Comparison of ENCODE assay signal across 8 cellular contexts in genomic region chr11:120801801-120802689, GRCh38.
DNase-seq lines count a peak whose midpoint lies in the region; ATAC-seq and TF ChIP-seq lines count a peak whose summit lies in the region.

No MANE protein-coding gene starts in this region.

- WGBS in smooth muscle cell (ENCODE audit: low lambda C conversion rate): 33% methylated on average over 9 of the region's 9 CpGs

- H3K9ac ChIP-seq in smooth muscle cell (ENCODE audit: low read depth): no peak overlapping the region

- H3K4me2 ChIP-seq in smooth muscle cell: no peak overlapping the region

- no peak overlapping the region for H2AFZ ChIP-seq in smooth muscle cell (ENCODE audit: low read depth)

- TF ChIP-seq CTCF in astrocyte of the cerebellum (IDR thresholded peaks at IDR 0.05; ENCODE audit: low read depth, low read length, missing control alignments): peak; percentile 96
- TF ChIP-seq CTCF in smooth muscle cell (IDR thresholded peaks at IDR 0.05; ENCODE audit: borderline replicate concordance, insufficient read depth, poor library complexity, severe bottlenecking): peak; percentile 94

- H3K4me1 ChIP-seq in smooth muscle cell (ENCODE audit: low read depth): peaks cover 3% of the 10 kb centered on the region

- H3F3A ChIP-seq in smooth muscle cell (ENCODE audit: low read depth): no peaks in the 10 kb centered on the region

- no peaks in the 10 kb centered on the region for H4K20me1 ChIP-seq in smooth muscle cell (ENCODE audit: low read depth)

- DNase-seq in EL (peak; percentile 41), KBM-7 (peak; percentile 32), SK-MEL-5 (ENCODE audit: low read depth, low spot score) (peak; percentile 47), astrocyte of the cerebellum (ENCODE audit: low read depth) (peak; percentile 31), iPS DF 4.7 (ENCODE audit: extremely low read depth, low spot score) (peak; percentile 30), smooth muscle cell (lab: John Stamatoyannopoulos, UW; ENCODE audit: unreplicated experiment) (peak; percentile 10)

- no peaks in the 10 kb centered on the region for H3K79me2 ChIP-seq in smooth muscle cell (ENCODE audit: low read depth)

- peaks cover 22% of the 10 kb centered on the region for H3K27me3 ChIP-seq in smooth muscle cell (ENCODE audit: low read depth)

- ATAC-seq in GM19023 (IDR thresholded peaks at IDR 0.05; ENCODE audit: unreplicated experiment): no peak
- ATAC-seq in HG02588 (IDR thresholded peaks at IDR 0.05; ENCODE audit: unreplicated experiment): no peak

- H3K4me3 ChIP-seq in astrocyte of the cerebellum (ENCODE audit: low read depth, low read length): no peak overlapping the region
- no peak overlapping the region for H3K4me3 ChIP-seq in smooth muscle cell

- H3K9me3 ChIP-seq in smooth muscle cell (replicated peaks; ENCODE audit: low read depth): no peaks in the 10 kb centered on the region

- H3K27ac ChIP-seq in smooth muscle cell (ENCODE audit: low read depth): no peak overlapping the region

- no peaks in the 10 kb centered on the region for H3K36me3 ChIP-seq in smooth muscle cell (ENCODE audit: low read depth)

- in situ Hi-C loops in KBM-7 (cut with MboI; ENCODE audit: low pct_unique_long_range_greater_than_20kb, low sequenced_read_pairs): no loop called here
- in situ Hi-C loops in SK-MEL-5 (cut with HindIII; ENCODE audit: low pct_unique_long_range_greater_than_20kb, low sequenced_read_pairs): no loop called here
- in situ Hi-C loops in astrocyte of the cerebellum (cut with HindIII; ENCODE audit: low sequenced_read_pairs): no loop called here
